In the genomic region with DNA sequence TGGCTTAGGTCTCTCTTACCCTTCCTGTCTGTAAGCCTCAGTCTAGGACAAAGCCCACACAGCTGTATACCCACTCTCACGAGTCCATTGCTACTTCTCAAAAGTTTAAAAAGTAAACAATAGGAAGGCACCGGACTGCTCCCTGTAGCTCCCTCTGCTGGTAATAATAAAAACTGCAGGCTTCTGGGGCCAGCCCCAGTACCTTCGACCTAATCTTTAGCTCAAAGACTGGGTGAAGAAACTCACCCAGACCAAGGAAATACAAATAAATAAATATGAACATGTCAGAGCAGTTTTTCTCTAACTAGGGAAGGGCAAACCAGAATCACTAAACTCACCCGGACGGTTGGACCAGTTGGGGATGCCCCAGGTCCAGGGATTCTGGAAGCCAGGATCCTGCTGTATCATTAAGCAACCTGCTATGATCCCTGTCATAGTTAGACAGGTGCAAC, we compare ENCODE assay signal across 1 cellular context.
TF ChIP-seq lines count a peak whose summit lies in the region.

No MANE protein-coding gene starts in this region.

TF ChIP-seq in neural cell, 6 proteins besides CTCF, POLR2A, EP300 and RAD21 (continued from another document):
- TF ChIP-seq, protein P1, sequence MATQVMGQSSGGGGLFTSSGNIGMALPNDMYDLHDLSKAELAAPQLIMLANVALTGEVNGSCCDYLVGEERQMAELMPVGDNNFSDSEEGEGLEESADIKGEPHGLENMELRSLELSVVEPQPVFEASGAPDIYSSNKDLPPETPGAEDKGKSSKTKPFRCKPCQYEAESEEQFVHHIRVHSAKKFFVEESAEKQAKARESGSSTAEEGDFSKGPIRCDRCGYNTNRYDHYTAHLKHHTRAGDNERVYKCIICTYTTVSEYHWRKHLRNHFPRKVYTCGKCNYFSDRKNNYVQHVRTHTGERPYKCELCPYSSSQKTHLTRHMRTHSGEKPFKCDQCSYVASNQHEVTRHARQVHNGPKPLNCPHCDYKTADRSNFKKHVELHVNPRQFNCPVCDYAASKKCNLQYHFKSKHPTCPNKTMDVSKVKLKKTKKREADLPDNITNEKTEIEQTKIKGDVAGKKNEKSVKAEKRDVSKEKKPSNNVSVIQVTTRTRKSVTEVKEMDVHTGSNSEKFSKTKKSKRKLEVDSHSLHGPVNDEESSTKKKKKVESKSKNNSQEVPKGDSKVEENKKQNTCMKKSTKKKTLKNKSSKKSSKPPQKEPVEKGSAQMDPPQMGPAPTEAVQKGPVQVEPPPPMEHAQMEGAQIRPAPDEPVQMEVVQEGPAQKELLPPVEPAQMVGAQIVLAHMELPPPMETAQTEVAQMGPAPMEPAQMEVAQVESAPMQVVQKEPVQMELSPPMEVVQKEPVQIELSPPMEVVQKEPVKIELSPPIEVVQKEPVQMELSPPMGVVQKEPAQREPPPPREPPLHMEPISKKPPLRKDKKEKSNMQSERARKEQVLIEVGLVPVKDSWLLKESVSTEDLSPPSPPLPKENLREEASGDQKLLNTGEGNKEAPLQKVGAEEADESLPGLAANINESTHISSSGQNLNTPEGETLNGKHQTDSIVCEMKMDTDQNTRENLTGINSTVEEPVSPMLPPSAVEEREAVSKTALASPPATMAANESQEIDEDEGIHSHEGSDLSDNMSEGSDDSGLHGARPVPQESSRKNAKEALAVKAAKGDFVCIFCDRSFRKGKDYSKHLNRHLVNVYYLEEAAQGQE (IDR thresholded peaks at IDR 0.05; ENCODE audit: borderline replicate concordance), result no peak
- TF ChIP-seq MXI1 (conservative IDR thresholded peaks at IDR 0.05; ENCODE audit: poor library complexity, severe bottlenecking) (peak; percentile 14), SMC3 (conservative IDR thresholded peaks at IDR 0.05; ENCODE audit: poor library complexity) (peak; percentile 76), POLR2AphosphoS5 (IDR thresholded peaks at IDR 0.05) (no peak)
TF ChIP-seq in neural cell: peak in this region for 2.
